Comparison of ENCODE assay signal across 12 cellular contexts in the genomic region with DNA sequence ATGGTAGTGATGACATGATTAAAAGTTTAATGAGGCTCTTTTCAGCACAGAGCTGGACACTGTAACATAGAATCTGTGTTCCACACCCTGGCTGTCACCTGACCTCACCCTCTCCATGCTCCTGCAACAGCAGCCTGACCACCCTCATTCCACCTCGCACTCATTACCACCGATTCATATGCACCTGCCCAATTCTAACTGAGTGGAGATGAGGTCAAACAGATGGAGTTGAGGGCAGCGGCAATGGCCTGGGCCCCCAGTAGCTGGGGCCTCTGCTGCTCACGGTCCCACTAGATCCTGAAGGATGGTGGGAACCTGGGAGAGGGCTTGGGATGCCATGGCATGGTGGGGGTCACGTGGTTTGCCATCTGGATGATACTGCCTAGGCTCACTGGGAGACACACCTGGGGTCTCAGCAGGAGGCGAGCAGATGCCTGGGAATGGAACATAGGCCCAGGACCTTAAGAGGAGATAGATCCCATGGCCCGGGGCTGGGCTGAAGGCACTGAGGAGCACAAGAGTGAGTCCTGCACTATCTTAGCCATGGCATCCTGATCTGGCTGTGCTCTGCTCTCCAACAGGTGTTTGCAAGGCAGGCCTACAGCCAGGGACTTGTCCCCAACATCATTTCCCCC. TPM values are rescaled to one million over a fixed set of nuclear protein-coding genes. Genes with fewer than 3 reads are reported as not detected.
DNase-seq lines count a peak whose midpoint lies in the region; ATAC-seq, FAIRE-seq and TF ChIP-seq lines count a peak whose summit lies in the region.
"Had no signal": no experiment of that assay in that cellular context is flagged by ENCODE, and none has a peak within 500 bp of the region (broad histone marks: within the 10 kb centered on the region; RNA-seq: fewer than 3 reads in every experiment).

No MANE protein-coding gene starts in this region.

- peak; percentile 18 for DNase-seq in GM13976 (ENCODE audit: low spot score)
- DNase-seq in astrocyte (ENCODE audit: low read depth) = no peak
- peak in 1 of 9 donors; percentile 8 for DNase-seq in naive thymus-derived CD4-positive, alpha-beta T cell
- DNase-seq in A172 (ENCODE audit: low spot score) = no peak
- DNase-seq in tibial nerve (ENCODE audit: low spot score in 2 of 2) = no peak
- DNase-seq in RKO (ENCODE audit: low spot score) = no peak
- DNase-seq: NCI-H1694 had no signal

- TF ChIP-seq CTCF in GM13976 (IDR thresholded peaks at IDR 0.05; ENCODE audit: borderline replicate concordance, control extremely low read depth, extremely low read depth, insufficient read depth, missing control alignments) (no peak), astrocyte (IDR thresholded peaks at IDR 0.05; ENCODE audit: insufficient read depth, low read depth, low read length) (no peak), tibial nerve (IDR thresholded peaks at IDR 0.05) (no peak)

- POLR2A ChIA-PET in naive thymus-derived CD4-positive, alpha-beta T cell (lab: Charles Lee) = no interaction called here

- intact Hi-C loops in naive thymus-derived CD4-positive, alpha-beta T cell (cut with micrococcal nuclease) = loop anchor here in 1 of 2 donors (5.0 kb wide), 2 partner anchors 194 to 404 kb away; partner anchors contain the start of genes SCN11A and WDR48

- H3K9me3 ChIP-seq in BLaER1 = no peaks in the 10 kb centered on the region
- H3K9me3 ChIP-seq in astrocyte (ENCODE audit: insufficient read depth, low read depth, low read length) = peaks cover 4% of the 10 kb centered on the region
- H3K9me3 ChIP-seq in naive thymus-derived CD4-positive, alpha-beta T cell (ENCODE audit: control insufficient read depth in 2 of 3, low read length in 3 of 3) = no peaks in the 10 kb centered on the region
- H3K9me3 ChIP-seq in tibial nerve = no peaks in the 10 kb centered on the region
- H3K9me3 ChIP-seq: breast epithelium had no signal

- FAIRE-seq in astrocyte (lab: Jason Lieb, UNC) = no peak
- FAIRE-seq: H54 had no signal

- no peak for TF ChIP-seq EP300 in tibial nerve (IDR thresholded peaks at IDR 0.05)

- peak overlapping the region; percentile 76 for H3K4me3 Mint-ChIP-seq in astrocyte (ENCODE audit: unreplicated experiment)
- peak overlapping the region in 9 of 10 donors; percentile 72 to 86 (median 81) for H3K4me3 Mint-ChIP-seq in naive thymus-derived CD4-positive, alpha-beta T cell

- H3K4me1 ChIP-seq in BLaER1 (peaks cover 16% of the 10 kb centered on the region), astrocyte (ENCODE audit: insufficient read depth, low read length) (no peaks in the 10 kb centered on the region), tibial nerve (peaks cover 0 to 27% (median 7%) of the 10 kb centered on the region in 4 donors)
- H3K4me1 ChIP-seq in naive thymus-derived CD4-positive, alpha-beta T cell (ENCODE audit: control insufficient read depth in 2 of 2, insufficient read depth in 2 of 2, low read length in 2 of 2) = peaks cover 5 to 6% of the 10 kb centered on the region in 2 donors
- H3K4me1 ChIP-seq: breast epithelium had no signal

- H3K4me3 ChIP-seq in BLaER1 (no peak overlapping the region), astrocyte (ENCODE audit: insufficient read depth, low read depth, low read length) (no peak overlapping the region), tibial nerve (peak overlapping the region in 2 of 4 donors; percentile 60 to 67)
- no peak overlapping the region for H3K4me3 ChIP-seq in naive thymus-derived CD4-positive, alpha-beta T cell (ENCODE audit: low read length)

- H2AFZ ChIP-seq in astrocyte (ENCODE audit: low read depth, low read length) = no peak overlapping the region

- H3K36me3 ChIP-seq in BLaER1 (no peaks in the 10 kb centered on the region), astrocyte (ENCODE audit: insufficient read depth, low read length) (no peaks in the 10 kb centered on the region), tibial nerve (no peaks in the 10 kb centered on the region)
- no peaks in the 10 kb centered on the region for H3K36me3 ChIP-seq in naive thymus-derived CD4-positive, alpha-beta T cell (ENCODE audit: control insufficient read depth in 2 of 3, insufficient read depth in 3 of 3, low read length in 3 of 3)
- H3K36me3 ChIP-seq: breast epithelium had no signal

- WGBS in tibial nerve, 2 donors = 96% methylated on average over 7 of the region's 7 CpGs

- no peaks in the 10 kb centered on the region for H3K79me2 ChIP-seq in astrocyte (ENCODE audit: insufficient read depth, low read length)

- H3K4me2 ChIP-seq in BLaER1 = peak overlapping the region; percentile 99; the same call in 1 of the 2 replicates
- H3K4me2 ChIP-seq in astrocyte (ENCODE audit: low read length) = no peak overlapping the region

- no peak for ATAC-seq in naive thymus-derived CD4-positive, alpha-beta T cell
- no peak for ATAC-seq in HG02623 (IDR thresholded peaks at IDR 0.05; ENCODE audit: unreplicated experiment)

- peaks cover 15% of the 10 kb centered on the region for H3K27me3 Mint-ChIP-seq in astrocyte (ENCODE audit: low read depth, unreplicated experiment)
- H3K27me3 Mint-ChIP-seq in naive thymus-derived CD4-positive, alpha-beta T cell = peaks cover 5 to 9% (median 6%) of the 10 kb centered on the region in 5 donors

- no peak overlapping the region for H3K27ac Mint-ChIP-seq in astrocyte (ENCODE audit: unreplicated experiment)
- H3K27ac Mint-ChIP-seq in naive thymus-derived CD4-positive, alpha-beta T cell = no peak overlapping the region

- H3K27me3 ChIP-seq in BLaER1 = peaks cover 13% of the 10 kb centered on the region
- peaks cover 42% of the 10 kb centered on the region for H3K27me3 ChIP-seq in astrocyte (ENCODE audit: insufficient read depth, low read length)
- H3K27me3 ChIP-seq in naive thymus-derived CD4-positive, alpha-beta T cell (ENCODE audit: control insufficient read depth in 2 of 2, insufficient read depth in 2 of 2, low read length in 2 of 2) = peaks cover 10 to 11% of the 10 kb centered on the region in 2 donors
- H3K27me3 ChIP-seq in tibial nerve = peaks cover 0 to 25% of the 10 kb centered on the region in 2 donors

- H3K27ac ChIP-seq in BLaER1 = no peak overlapping the region
- H3K27ac ChIP-seq in astrocyte (ENCODE audit: low read depth, low read length) = no peak overlapping the region
- H3K27ac ChIP-seq in naive thymus-derived CD4-positive, alpha-beta T cell (ENCODE audit: low read depth, low read length) = no peak overlapping the region
- no peak overlapping the region for H3K27ac ChIP-seq in tibial nerve
- H3K27ac ChIP-seq: breast epithelium, epithelial cell of prostate had no signal

- H3K9me3 Mint-ChIP-seq in astrocyte (ENCODE audit: unreplicated experiment) = peaks cover 2% of the 10 kb centered on the region
- peaks cover 0 to 3% (median 0%) of the 10 kb centered on the region in 11 donors for H3K9me3 Mint-ChIP-seq in naive thymus-derived CD4-positive, alpha-beta T cell

- no peak for TF ChIP-seq POLR2A in tibial nerve (IDR thresholded peaks at IDR 0.05)

- no peak overlapping the region for H3K9ac ChIP-seq in BLaER1
- no peak overlapping the region for H3K9ac ChIP-seq in astrocyte (ENCODE audit: low read length)

- no peaks in the 10 kb centered on the region for H4K20me1 ChIP-seq in BLaER1
- no peaks in the 10 kb centered on the region for H4K20me1 ChIP-seq in astrocyte (ENCODE audit: insufficient read depth, low read length)

- in situ Hi-C loops in GM13976 (cut with MboI; ENCODE audit: low sequenced_read_pairs, unreplicated experiment) = no loop called here

- H3K36me3 Mint-ChIP-seq in astrocyte (ENCODE audit: low read depth, unreplicated experiment) = no peaks in the 10 kb centered on the region
- no peaks in the 10 kb centered on the region for H3K36me3 Mint-ChIP-seq in naive thymus-derived CD4-positive, alpha-beta T cell

- CTCF ChIA-PET in naive thymus-derived CD4-positive, alpha-beta T cell (lab: Charles Lee) = interaction anchor here (2.2 kb wide), 1 partner anchor 127 kb away, joined by 9 read pairs; no protein-coding TSS in a partner anchor

- no peaks in the 10 kb centered on the region for H3K4me1 Mint-ChIP-seq in astrocyte (ENCODE audit: low read depth, unreplicated experiment)
- peaks cover 0 to 8% (median 5%) of the 10 kb centered on the region in 7 donors for H3K4me1 Mint-ChIP-seq in naive thymus-derived CD4-positive, alpha-beta T cell

RNA-seq across cellular contexts. Expression of gene SCN5A, which starts 1.3 kb away (rescaled TPM):
- total RNA-seq in astrocyte = 2.3 and 3.3 TPM in 2 replicates
- total RNA-seq in naive thymus-derived CD4-positive, alpha-beta T cell = under 1 TPM in 2 of 5 experiments, not detected in 3; 0.05 to 0.59 TPM
- polyA plus RNA-seq in naive thymus-derived CD4-positive, alpha-beta T cell = not detected
- total RNA-seq in A172 (2014; rRNA removed; shearing (Covaris generic)) = 1.7 and 4.0 TPM in 2 replicates
- 1 to 10 TPM in 3 of 4 donors, under 1 TPM in 1; 0.44 to 2.7 (median 1.8) TPM for total RNA-seq in tibial nerve
